In the genomic region with DNA sequence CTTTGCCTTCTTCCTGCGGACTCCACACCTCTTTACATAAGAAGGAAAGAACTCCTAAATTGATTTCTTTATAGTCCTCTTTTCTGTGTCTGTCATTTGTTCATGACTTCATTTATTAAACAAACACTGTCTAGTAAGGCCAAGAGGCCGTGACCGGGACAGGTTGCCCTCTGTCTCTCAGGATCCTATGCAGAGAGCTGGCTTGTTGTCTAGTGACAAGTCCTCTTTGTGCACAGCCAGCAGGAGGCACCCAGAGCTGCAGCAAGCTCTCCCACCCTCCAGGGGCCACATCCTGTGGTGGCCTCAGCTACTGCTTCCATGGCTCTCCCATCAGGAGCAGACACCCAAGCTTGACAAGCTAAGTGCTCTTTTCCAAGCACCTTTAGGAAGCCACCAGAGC, we compare ENCODE assay signal across 17 cellular contexts. TPM values are rescaled to one million over a fixed set of nuclear protein-coding genes. Genes with fewer than 3 reads are reported as not detected.
DNase-seq lines count a peak whose midpoint lies in the region; ATAC-seq, FAIRE-seq and TF ChIP-seq lines count a peak whose summit lies in the region.
"Had no signal": no experiment of that assay in that cellular context is flagged by ENCODE, and none has a peak within 500 bp of the region (broad histone marks: within the 10 kb centered on the region; RNA-seq: fewer than 3 reads in every experiment).

No MANE protein-coding gene starts in this region.

- DNase-seq in Daoy (ENCODE audit: low read depth) (peak; percentile 29), HepG2 (ENCODE audit: low spot score) (peak; percentile 9), AML-193 (lab: John Stamatoyannopoulos, UW) (no peak), hepatic stellate cell (ENCODE audit: low spot score) (no peak)
- DNase-seq in T-helper 2 cell treated with Interferon-gamma antibody and Interleukin-4, amounts not matched to agents 5 μg/mL and 100 μg/mL, for 36 hours (ENCODE audit: low spot score), result no peak
- DNase-seq: activated CD4-positive, CD25-positive, alpha-beta regulatory T cell treated with anti-CD3 and anti-CD28 coated beads, Interleukin-2, amount 50 U/mL, for 72 hours; activated T-cell treated with anti-CD3 and anti-CD28 coated beads, Interleukin-2, amount 50 U/mL, for 72 hours; amygdala; glutamatergic neuron; mesendoderm; RPMI8226 had no signal

- H3K9ac ChIP-seq in BLaER1 (peak overlapping the region; percentile 24; the same call in 1 of the 2 replicates), HepG2 (ENCODE audit: insufficient read depth, low read depth, low read length) (no peak overlapping the region)

- H3K9me3 ChIP-seq in BLaER1 (no peaks in the 10 kb centered on the region), HepG2 (ENCODE audit: low read length) (no peaks in the 10 kb centered on the region)
- H3K9me3 ChIP-seq: neutrophil had no signal

- H3K36me3 Mint-ChIP-seq in T-helper 2 cell treated with Interferon-gamma antibody and Interleukin-4, amounts not matched to agents 5 μg/mL and 100 μg/mL, for 36 hours (ENCODE audit: low read depth), result peaks cover 58% of the 10 kb centered on the region

- no peak for TF ChIP-seq POLR2A in HepG2 (IDR thresholded peaks at IDR 0.05; ENCODE audit: insufficient read depth in 1 of 2, low read depth in 2 of 2, low read length in 2 of 2)

- no peak for FAIRE-seq in HepG2 (lab: Jason Lieb, UNC)
- FAIRE-seq: colon had no signal

- POLR2A ChIA-PET in HepG2 (lab: Yijun Ruan, JAX), result no interaction called here

- TF ChIP-seq RAD21 in HepG2 (CRISPR knock-in tag; IDR thresholded peaks at IDR 0.05), result no peak

- no peak overlapping the region for H3K4me3 ChIP-seq in BLaER1
- no peak overlapping the region for H3K4me3 ChIP-seq in HepG2 (replicated peaks in 1 of 3; ENCODE audit: insufficient read depth in 1 of 3, low read depth in 2 of 3, low read length in 3 of 3)

- H3K27ac ChIP-seq in BLaER1 (peak overlapping the region; percentile 45; the same call in 1 of the 2 replicates), HepG2 (ENCODE audit: extremely low read length, insufficient read depth, low read length) (no peak overlapping the region)
- H3K27ac ChIP-seq: neutrophil had no signal

- no TSS peak for BruUV-seq in HepG2 (replicated peaks; lab: Mats Ljungman, UMichigan)

- in situ Hi-C loops in HepG2 (cut with HindIII; ENCODE audit: extremely low pct_ligation_motif_present, low pct_unique_long_range_greater_than_20kb), result no loop called here

- peaks cover 31% of the 10 kb centered on the region for H3K4me1 Mint-ChIP-seq in T-helper 2 cell treated with Interferon-gamma antibody and Interleukin-4, amounts not matched to agents 5 μg/mL and 100 μg/mL, for 36 hours (ENCODE audit: low read depth)

- TF ChIP-seq CTCF in HepG2 (CRISPR knock-in tag; IDR thresholded peaks at IDR 0.05), result no peak

- intact Hi-C loops in HepG2 (cut with micrococcal nuclease; ENCODE audit: unreplicated experiment), result no loop called here

- TF ChIP-seq EP300 in HepG2 (IDR thresholded peaks at IDR 0.05; ENCODE audit: low read depth in 2 of 2, low read length in 2 of 2), result no peak
- no peak for TF ChIP-seq EP300 in HepG2 (CRISPR knock-in tag; IDR thresholded peaks at IDR 0.05; ENCODE audit: borderline replicate concordance)

- no peaks in the 10 kb centered on the region for H3K9me3 Mint-ChIP-seq in T-helper 2 cell treated with Interferon-gamma antibody and Interleukin-4, amounts not matched to agents 5 μg/mL and 100 μg/mL, for 36 hours
- H3K9me3 Mint-ChIP-seq: activated T-cell treated with anti-CD3 and anti-CD28 coated beads, Interleukin-2, amount 50 U/mL, for 72 hours; CD8-positive, alpha-beta T cell had no signal

- ATAC-seq in HepG2, result peak; percentile 49; the same call in 2 of the 3 replicates
- ATAC-seq in GM18870 (IDR thresholded peaks at IDR 0.05; ENCODE audit: unreplicated experiment), result no peak
- ATAC-seq: activated T-cell treated with anti-CD3 and anti-CD28 coated beads, Interleukin-2, amount 50 U/mL, for 72 hours; CD8-positive, alpha-beta T cell; right cardiac atrium had no signal

- H3K4me3 Mint-ChIP-seq in T-helper 2 cell treated with Interferon-gamma antibody and Interleukin-4, amounts not matched to agents 5 μg/mL and 100 μg/mL, for 36 hours, result peak overlapping the region; percentile 63

- H3K27me3 ChIP-seq in BLaER1 (no peaks in the 10 kb centered on the region; the same call in 1 of the 2 replicates), HepG2 (ENCODE audit: control insufficient read depth in 1 of 2, insufficient read depth in 2 of 2, low read length in 2 of 2) (no peaks in the 10 kb centered on the region)
- H3K27me3 ChIP-seq: neutrophil had no signal

- peak overlapping the region; percentile 78 for H3K27ac Mint-ChIP-seq in T-helper 2 cell treated with Interferon-gamma antibody and Interleukin-4, amounts not matched to agents 5 μg/mL and 100 μg/mL, for 36 hours
- H3K27ac Mint-ChIP-seq: CD8-positive, alpha-beta T cell had no signal

- H3K4me1 ChIP-seq in BLaER1 (peaks cover 62% of the 10 kb centered on the region), HepG2 (ENCODE audit: insufficient read depth, low read length) (no peaks in the 10 kb centered on the region)

- WGBS in HepG2 (ENCODE audit: low lambda C conversion rate), result 94% methylated on average over 3 of the region's 3 CpGs

- H4K20me1 ChIP-seq in BLaER1 (peaks cover 80% of the 10 kb centered on the region), HepG2 (ENCODE audit: insufficient read depth, low read length) (no peaks in the 10 kb centered on the region)

- peaks cover 100% of the 10 kb centered on the region for H3K36me3 ChIP-seq in BLaER1
- H3K36me3 ChIP-seq in HepG2 (replicated peaks in 1 of 2; ENCODE audit: control insufficient read depth in 1 of 2, insufficient read depth in 2 of 2, low read length in 2 of 2), result peaks cover 16 to 68% of the 10 kb centered on the region in 2 experiments

- H3K4me2 ChIP-seq in BLaER1 (peak overlapping the region; percentile 73), HepG2 (ENCODE audit: low read depth, low read length) (no peak overlapping the region)

- no peaks in the 10 kb centered on the region for H3K79me2 ChIP-seq in HepG2 (ENCODE audit: insufficient read depth, low read length)

- CTCF ChIA-PET in HepG2 (lab: Yijun Ruan, JAX; ENCODE audit: low intra/inter-chr PET ratio, low total read pairs), result no interaction called here

- H3K27me3 Mint-ChIP-seq in T-helper 2 cell treated with Interferon-gamma antibody and Interleukin-4, amounts not matched to agents 5 μg/mL and 100 μg/mL, for 36 hours (ENCODE audit: low read depth), result no peaks in the 10 kb centered on the region

- no peak overlapping the region for H2AFZ ChIP-seq in HepG2 (ENCODE audit: low read length)

TF ChIP-seq in HepG2, 621 proteins besides CTCF, POLR2A, EP300 and RAD21:
- TF ChIP-seq STAG1 (CRISPR knock-in tag; IDR thresholded peaks at IDR 0.05) (0 out of 2 replicates have a peak, but pooled peaks have one; percentile 12), RFX5 (IDR thresholded peaks at IDR 0.05; ENCODE audit: low read depth, low read length) (no peak), ZNF614 (CRISPR knock-in tag; IDR thresholded peaks at IDR 0.05; ENCODE audit: borderline replicate concordance) (no peak), ZNF776 (CRISPR knock-in tag; IDR thresholded peaks at IDR 0.05) (no peak)
TF ChIP-seq in HepG2: peak in this region for 1.

RNA-seq across cellular contexts. Expression of a gene that starts 50.6 kb away (rescaled TPM):
- total RNA-seq in Daoy (2014; rRNA removed; shearing (Covaris generic)), result 0.95 and 3.0 TPM in 2 replicates
- 6.4 and 11.4 TPM in 2 replicates for total RNA-seq in HepG2 (2016; rRNA removed; fragmentation: Illumina TruSeq; extraction: Trizol)
- 3.0 and 3.5 TPM in 2 replicates for total RNA-seq in HepG2 (2016; cell fraction: cytosol; rRNA removed; fragmentation: Illumina TruSeq; extraction: Trizol; ENCODE audit: low read depth)
- 5.8 and 11.8 TPM in 2 replicates for total RNA-seq in HepG2 (2016; cell fraction: insoluble cytoplasmic fraction; rRNA removed; fragmentation: Illumina TruSeq; extraction: Trizol)
- 9.3 and 9.7 TPM in 2 replicates for total RNA-seq in HepG2 (2016; cell fraction: membrane; rRNA removed; fragmentation: Illumina TruSeq; extraction: Trizol)
- 10.6 and 11.8 TPM in 2 replicates for total RNA-seq in HepG2 (2016; cell fraction: nucleus; rRNA removed; fragmentation: Illumina TruSeq; extraction: Trizol)
- polyA plus RNA-seq in HepG2 (2011; rRNA removed), result 4.8 and 5.2 TPM in 2 replicates
- polyA plus RNA-seq in HepG2 (2011; cell fraction: cytosol; rRNA removed), result 4.0 and 4.1 TPM in 2 replicates
- polyA plus RNA-seq in HepG2 (2011; cell fraction: nucleus; rRNA removed), result 3.9 and 4.4 TPM in 2 replicates
- polyA plus RNA-seq in HepG2 (2012), result 4.5 and 5.6 TPM in 2 replicates
- polyA plus RNA-seq in HepG2 (2016; cell fraction: cytosol; fragmentation: Illumina TruSeq; extraction: Trizol; ENCODE audit: low read depth), result 1.8 and 2.0 TPM in 2 replicates
- polyA plus RNA-seq in HepG2 (2016; cell fraction: insoluble cytoplasmic fraction; fragmentation: Illumina TruSeq; extraction: Trizol; ENCODE audit: low read depth), result 5.1 and 5.4 TPM in 2 replicates
- 3.9 and 4.0 TPM in 2 replicates for polyA plus RNA-seq in HepG2 (2016; cell fraction: membrane; fragmentation: Illumina TruSeq; extraction: Trizol; ENCODE audit: low read depth)
- 17.5 and 18.2 TPM in 2 replicates for polyA plus RNA-seq in HepG2 (2016; cell fraction: nucleus; fragmentation: Illumina TruSeq; extraction: Trizol; ENCODE audit: insufficient read depth, low read depth)
- polyA minus RNA-seq in HepG2 (2011; rRNA and poly(A)+ RNA removed; ENCODE audit: low replicate concordance), result 7.8 TPM in 2 replicates
- polyA minus RNA-seq in HepG2 (2011; cell fraction: cytosol; rRNA and poly(A)+ RNA removed), result 3.1 and 3.6 TPM in 2 replicates
- polyA minus RNA-seq in HepG2 (2011; cell fraction: nucleus; rRNA and poly(A)+ RNA removed), result 4.5 and 6.3 TPM in 2 replicates

Comparison
In these comparisons a context has a peak if more than half of its experiments do, and no peak if none do; other contexts are left out.
1. DNase-seq: peak in Daoy (single experiment) and HepG2 (single experiment); none in T-helper 2 cell treated with Interferon-gamma antibody and Interleukin-4, amounts not matched to agents 5 μg/mL and 100 μg/mL, for 36 hours (single experiment), AML-193 (0 of 2) and hepatic stellate cell (single experiment).